In the genomic region with DNA sequence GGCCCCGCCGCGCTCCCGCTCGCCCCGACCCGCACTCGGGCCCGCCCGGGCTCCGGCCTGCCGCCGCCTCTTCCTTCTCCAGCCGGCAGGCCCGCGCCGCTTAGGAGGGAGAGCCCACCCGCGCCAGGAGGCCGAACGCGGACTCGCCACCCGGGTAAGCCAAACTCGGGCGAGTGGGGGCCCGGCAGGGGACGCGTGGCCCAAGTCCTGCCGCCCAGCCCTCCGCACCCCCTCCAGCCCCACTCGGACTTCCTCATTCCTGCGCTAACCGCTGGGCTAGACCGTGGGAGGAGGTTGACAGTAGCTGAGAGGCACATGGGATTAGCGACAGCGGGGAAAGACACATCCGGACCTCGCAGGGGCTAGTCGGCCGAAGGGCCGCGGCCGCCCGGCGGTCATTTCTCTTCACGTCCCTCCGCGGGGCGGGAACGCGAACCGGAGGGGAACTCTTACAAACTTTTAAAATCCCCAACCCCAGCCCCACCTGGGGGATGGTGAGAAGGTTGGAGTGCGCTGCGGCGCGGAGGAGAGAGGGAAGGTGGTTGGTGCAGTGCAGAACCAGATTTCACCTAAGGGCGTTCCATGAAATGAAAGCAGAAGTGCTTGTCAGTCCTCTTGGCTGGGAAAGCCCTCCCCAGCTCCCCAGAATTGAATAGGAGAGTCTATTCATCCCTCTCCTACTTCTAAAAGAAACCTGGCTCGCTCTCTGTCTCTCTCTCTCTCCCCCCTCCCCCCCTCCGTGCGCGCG, we compare ENCODE assay signal across 8 cellular contexts. TPM values are rescaled to one million over a fixed set of nuclear protein-coding genes. Genes with fewer than 3 reads are reported as not detected.
DNase-seq lines count a peak whose midpoint lies in the region; ATAC-seq and TF ChIP-seq lines count a peak whose summit lies in the region.

No MANE protein-coding gene starts in this region.

- peak overlapping the region; percentile 68 for H3K4me2 ChIP-seq in DND-41 (ENCODE audit: insufficient read depth, low read length)

- H2AFZ ChIP-seq in DND-41 (ENCODE audit: low read depth, low read length): peak overlapping the region; percentile 99

- peaks cover 4% of the 10 kb centered on the region; the same call in 1 of the 2 replicates for H3K36me3 ChIP-seq in DND-41 (ENCODE audit: insufficient read depth, low read length)
- no peaks in the 10 kb centered on the region for H3K36me3 ChIP-seq in gastroesophageal sphincter
- no peaks in the 10 kb centered on the region for H3K36me3 ChIP-seq in thymus (ENCODE audit: control insufficient read depth, insufficient read depth)

- TF ChIP-seq EP300 in gastroesophageal sphincter (IDR thresholded peaks at IDR 0.05): no peak

- CTCF ChIA-PET in activated naive CD4-positive, alpha-beta T cell treated with anti-CD3 and anti-CD28 coated beads for 36 hours (lab: Charles Lee): interaction anchor here (0.6 to 1.7 kb wide), 9 partner anchors 9 to 116 kb away, joined by 3 to 5 read pairs (median 3); no protein-coding TSS in a partner anchor

- peaks cover 8% of the 10 kb centered on the region for H3K9me3 Mint-ChIP-seq in activated naive CD4-positive, alpha-beta T cell treated with anti-CD3 and anti-CD28 coated beads for 36 hours

- intact Hi-C loops in activated naive CD4-positive, alpha-beta T cell treated with anti-CD3 and anti-CD28 coated beads for 36 hours (cut with micrococcal nuclease): loop anchor here (1.0 to 2.0 kb wide), 11 partner anchors 16 to 575 kb away; a partner anchor contains a TSS

- peaks cover 52% of the 10 kb centered on the region for H3K79me2 ChIP-seq in DND-41 (ENCODE audit: insufficient read depth, low read length)

- peak overlapping the region; percentile 96 for H3K4me3 Mint-ChIP-seq in activated naive CD4-positive, alpha-beta T cell treated with anti-CD3 and anti-CD28 coated beads for 36 hours

- ATAC-seq in DND-41 (ENCODE audit: insufficient read depth, low read depth) (peak; percentile 79), GM21529 (IDR thresholded peaks at IDR 0.05; ENCODE audit: unreplicated experiment) (peak; percentile 44), gastroesophageal sphincter (peak; percentile 84)

- H3K27ac ChIP-seq in DND-41 (ENCODE audit: low read length) (peak overlapping the region; percentile 92), gastroesophageal sphincter (peak overlapping the region; percentile 97 to 99 (median 98)), thymus (ENCODE audit: low read depth) (peak overlapping the region; percentile 89)

- H3K4me1 ChIP-seq in DND-41 (ENCODE audit: insufficient read depth, low read length) (peaks cover 34% of the 10 kb centered on the region), gastroesophageal sphincter (peaks cover 7 to 60% (median 10%) of the 10 kb centered on the region in 3 donors), thymus (ENCODE audit: control insufficient read depth, insufficient read depth, low read length) (no peaks in the 10 kb centered on the region)

- TF ChIP-seq POLR2A in Raji (IDR thresholded peaks at IDR 0.05; ENCODE audit: insufficient read depth, low read depth, low read length) (peak; percentile 65), gastroesophageal sphincter (IDR thresholded peaks at IDR 0.05) (peak in 1 of 2 donors; percentile 33)

- WGBS in gastroesophageal sphincter (ENCODE audit: low coverage in 1 of 2), 2 donors: 0% methylated on average over 2 to 4 of the region's 63 CpGs
- under 1% methylated on average over 63 of the region's 63 CpGs for WGBS in thymus

- peak overlapping the region; percentile 96 for H3K27ac Mint-ChIP-seq in activated naive CD4-positive, alpha-beta T cell treated with anti-CD3 and anti-CD28 coated beads for 36 hours

- H3K9me3 ChIP-seq in DND-41 (ENCODE audit: insufficient read depth, low read length, severe bottlenecking) (no peaks in the 10 kb centered on the region), gastroesophageal sphincter (no peaks in the 10 kb centered on the region), thymus (ENCODE audit: control insufficient read depth) (no peaks in the 10 kb centered on the region)

- H3K4me3 ChIP-seq in DND-41 (ENCODE audit: low read depth in 1 of 2, low read length in 2 of 2): peak overlapping the region; percentile 98 to 99
- peak overlapping the region; percentile 44 to 92 for H3K4me3 ChIP-seq in gastroesophageal sphincter
- H3K4me3 ChIP-seq in thymus (ENCODE audit: low read length): peak overlapping the region; percentile 89

- no peaks in the 10 kb centered on the region for H3K27me3 Mint-ChIP-seq in activated naive CD4-positive, alpha-beta T cell treated with anti-CD3 and anti-CD28 coated beads for 36 hours (ENCODE audit: low read depth)

- TF ChIP-seq CTCF in DND-41 (IDR thresholded peaks at IDR 0.05; ENCODE audit: borderline replicate concordance, extremely low read depth, low read length, poor library complexity, severe bottlenecking) (peak; percentile 1), gastroesophageal sphincter (IDR thresholded peaks at IDR 0.05) (peak in 3 of 4 experiments; percentile 2 to 9 (median 5))

- peaks cover 22% of the 10 kb centered on the region for H3K4me1 Mint-ChIP-seq in activated naive CD4-positive, alpha-beta T cell treated with anti-CD3 and anti-CD28 coated beads for 36 hours (ENCODE audit: low read depth)

- no peaks in the 10 kb centered on the region for H3K27me3 ChIP-seq in DND-41 (ENCODE audit: insufficient read depth, low read length, poor library complexity)
- no peaks in the 10 kb centered on the region for H3K27me3 ChIP-seq in gastroesophageal sphincter
- H3K27me3 ChIP-seq in thymus (ENCODE audit: control insufficient read depth, insufficient read depth): no peaks in the 10 kb centered on the region

- DNase-seq in DND-41: peak; percentile 73
- peak; percentile 53 for DNase-seq in HuH-7.5 (ENCODE audit: low spot score)
- peak; percentile 81 for DNase-seq in activated naive CD4-positive, alpha-beta T cell treated with anti-CD3 and anti-CD28 coated beads for 36 hours
- peak; percentile 40 for DNase-seq in non-pigmented ciliary epithelial cell (ENCODE audit: low read depth)

- peaks cover 26% of the 10 kb centered on the region for H3K36me3 Mint-ChIP-seq in activated naive CD4-positive, alpha-beta T cell treated with anti-CD3 and anti-CD28 coated beads for 36 hours (ENCODE audit: low read depth)

- H4K20me1 ChIP-seq in DND-41 (ENCODE audit: insufficient read depth, low read length): 0 out of 2 replicates have a peak, but pooled peaks cover 3% of the 10 kb centered on the region

- peak overlapping the region; percentile 96 for H3K9ac ChIP-seq in DND-41 (ENCODE audit: low read depth, low read length)

RNA-seq across cellular contexts. Expression of a gene that starts 0.7 kb away (rescaled TPM):
- 100 to 1,000 TPM; 121 to 134 TPM for total RNA-seq in activated naive CD4-positive, alpha-beta T cell treated with anti-CD3 and anti-CD28 coated beads for 36 hours
- total RNA-seq in gastroesophageal sphincter: 10 to 100 TPM; 27.6 to 50.1 (median 43.8) TPM
- polyA plus RNA-seq in thymus: 26.0 TPM

Comparison
In these comparisons a context has a peak if more than half of its experiments do, and no peak if none do; other contexts are left out.
1. Peak in every context shown above with its lines: DNase-seq, ATAC-seq, H3K4me3 ChIP-seq and H3K27ac ChIP-seq.